Comparison of ENCODE assay signal across 1 cellular context in the genomic region with DNA sequence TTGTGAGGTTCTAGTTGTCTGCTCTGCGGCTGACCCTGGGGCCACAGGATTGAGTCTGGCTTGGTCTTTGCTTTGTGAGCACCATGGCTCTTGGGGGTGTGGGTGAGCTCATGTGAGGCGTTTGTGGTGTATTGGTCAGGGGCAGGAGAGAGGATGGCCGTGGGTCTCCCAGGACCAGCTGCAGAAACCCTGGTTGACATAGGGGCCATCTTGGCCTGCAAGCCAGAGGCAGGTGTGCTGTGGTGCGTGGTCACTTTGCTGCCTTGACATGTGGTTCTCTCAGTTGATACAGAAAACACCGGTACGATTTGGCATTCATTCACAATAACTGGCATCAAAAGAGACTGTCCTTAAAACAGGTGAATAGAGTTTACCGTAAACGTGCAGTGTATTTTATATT.
TF ChIP-seq lines count a peak whose summit lies in the region.

No MANE protein-coding gene starts in this region.

TF ChIP-seq in liver, 16 proteins besides CTCF, POLR2A, EP300 and RAD21 (continued from another document):
- TF ChIP-seq, protein P1, sequence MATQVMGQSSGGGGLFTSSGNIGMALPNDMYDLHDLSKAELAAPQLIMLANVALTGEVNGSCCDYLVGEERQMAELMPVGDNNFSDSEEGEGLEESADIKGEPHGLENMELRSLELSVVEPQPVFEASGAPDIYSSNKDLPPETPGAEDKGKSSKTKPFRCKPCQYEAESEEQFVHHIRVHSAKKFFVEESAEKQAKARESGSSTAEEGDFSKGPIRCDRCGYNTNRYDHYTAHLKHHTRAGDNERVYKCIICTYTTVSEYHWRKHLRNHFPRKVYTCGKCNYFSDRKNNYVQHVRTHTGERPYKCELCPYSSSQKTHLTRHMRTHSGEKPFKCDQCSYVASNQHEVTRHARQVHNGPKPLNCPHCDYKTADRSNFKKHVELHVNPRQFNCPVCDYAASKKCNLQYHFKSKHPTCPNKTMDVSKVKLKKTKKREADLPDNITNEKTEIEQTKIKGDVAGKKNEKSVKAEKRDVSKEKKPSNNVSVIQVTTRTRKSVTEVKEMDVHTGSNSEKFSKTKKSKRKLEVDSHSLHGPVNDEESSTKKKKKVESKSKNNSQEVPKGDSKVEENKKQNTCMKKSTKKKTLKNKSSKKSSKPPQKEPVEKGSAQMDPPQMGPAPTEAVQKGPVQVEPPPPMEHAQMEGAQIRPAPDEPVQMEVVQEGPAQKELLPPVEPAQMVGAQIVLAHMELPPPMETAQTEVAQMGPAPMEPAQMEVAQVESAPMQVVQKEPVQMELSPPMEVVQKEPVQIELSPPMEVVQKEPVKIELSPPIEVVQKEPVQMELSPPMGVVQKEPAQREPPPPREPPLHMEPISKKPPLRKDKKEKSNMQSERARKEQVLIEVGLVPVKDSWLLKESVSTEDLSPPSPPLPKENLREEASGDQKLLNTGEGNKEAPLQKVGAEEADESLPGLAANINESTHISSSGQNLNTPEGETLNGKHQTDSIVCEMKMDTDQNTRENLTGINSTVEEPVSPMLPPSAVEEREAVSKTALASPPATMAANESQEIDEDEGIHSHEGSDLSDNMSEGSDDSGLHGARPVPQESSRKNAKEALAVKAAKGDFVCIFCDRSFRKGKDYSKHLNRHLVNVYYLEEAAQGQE (IDR thresholded peaks at IDR 0.05): no peak
- TF ChIP-seq, protein P2, sequence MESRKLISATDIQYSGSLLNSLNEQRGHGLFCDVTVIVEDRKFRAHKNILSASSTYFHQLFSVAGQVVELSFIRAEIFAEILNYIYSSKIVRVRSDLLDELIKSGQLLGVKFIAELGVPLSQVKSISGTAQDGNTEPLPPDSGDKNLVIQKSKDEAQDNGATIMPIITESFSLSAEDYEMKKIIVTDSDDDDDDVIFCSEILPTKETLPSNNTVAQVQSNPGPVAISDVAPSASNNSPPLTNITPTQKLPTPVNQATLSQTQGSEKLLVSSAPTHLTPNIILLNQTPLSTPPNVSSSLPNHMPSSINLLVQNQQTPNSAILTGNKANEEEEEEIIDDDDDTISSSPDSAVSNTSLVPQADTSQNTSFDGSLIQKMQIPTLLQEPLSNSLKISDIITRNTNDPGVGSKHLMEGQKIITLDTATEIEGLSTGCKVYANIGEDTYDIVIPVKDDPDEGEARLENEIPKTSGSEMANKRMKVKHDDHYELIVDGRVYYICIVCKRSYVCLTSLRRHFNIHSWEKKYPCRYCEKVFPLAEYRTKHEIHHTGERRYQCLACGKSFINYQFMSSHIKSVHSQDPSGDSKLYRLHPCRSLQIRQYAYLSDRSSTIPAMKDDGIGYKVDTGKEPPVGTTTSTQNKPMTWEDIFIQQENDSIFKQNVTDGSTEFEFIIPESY (IDR thresholded peaks at IDR 0.05): no peak
- no peak for TF ChIP-seq FOXA2 (IDR thresholded peaks at IDR 0.05)
TF ChIP-seq in liver: peak in this region for 0.
